26 cellular contexts compared by ENCODE assay signal in the genomic region with DNA sequence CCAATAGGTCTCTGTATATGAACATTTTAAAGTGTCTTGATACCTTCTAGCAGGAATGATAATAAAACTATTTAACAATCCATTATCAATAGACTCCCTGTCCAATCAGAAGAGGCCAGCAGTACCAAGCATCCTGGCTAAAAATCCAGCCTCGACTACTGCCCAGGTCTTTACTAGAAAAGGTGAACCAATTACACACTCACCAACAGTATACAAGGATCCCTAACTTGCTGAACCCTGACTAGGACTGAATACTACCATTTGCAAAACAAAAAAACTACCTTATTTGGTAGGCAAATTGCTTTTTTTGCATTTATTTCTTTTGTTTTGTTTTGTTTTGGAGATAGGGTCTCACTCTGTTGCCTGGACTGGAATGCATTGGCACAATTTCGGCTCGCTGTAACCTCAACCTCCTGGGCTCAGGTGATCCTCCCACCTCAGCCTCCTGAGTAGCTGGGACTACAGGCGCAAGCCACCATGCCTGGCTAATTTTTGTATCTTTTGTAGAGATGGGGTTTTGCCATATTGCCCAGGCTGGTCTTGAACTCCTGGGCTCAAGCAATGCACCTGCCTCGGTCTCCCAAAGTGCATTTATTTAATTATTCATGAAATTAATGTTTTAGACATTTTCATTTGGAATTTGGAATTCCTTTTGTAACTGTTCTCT. TPM values are rescaled to one million over a fixed set of nuclear protein-coding genes. Genes with fewer than 3 reads are reported as not detected.
A peak's percentile ranks its signal among the peaks of the same experiment; 100 is the strongest.
DNase-seq lines count a peak whose midpoint lies in the region; ATAC-seq, FAIRE-seq and TF ChIP-seq lines count a peak whose summit lies in the region.
"Had no signal": no experiment of that assay in that cellular context is flagged by ENCODE, and none has a peak within 500 bp of the region (broad histone marks: within the 10 kb centered on the region; RNA-seq: fewer than 3 reads in every experiment).

No MANE protein-coding gene starts in this region.

- H3K36me3 Mint-ChIP-seq in activated CD4-positive, alpha-beta memory T cell treated with anti-CD3 and anti-CD28 coated beads for 36 hours = peaks cover 47% of the 10 kb centered on the region
- H3K36me3 Mint-ChIP-seq in activated CD4-positive, alpha-beta memory T cell treated with anti-CD3 and anti-CD28 coated beads, Interleukin-2, amount 10 ng/mL, durations not matched to agents 7 days and 5 days (ENCODE audit: low read depth) = peaks cover 67% of the 10 kb centered on the region
- H3K36me3 Mint-ChIP-seq in activated naive CD8-positive, alpha-beta T cell treated with anti-CD3 and anti-CD28 coated beads, Interleukin-2, amount 50 U/mL, for 24 hours (ENCODE audit: low read depth) = peaks cover 62% of the 10 kb centered on the region
- peaks cover 41 to 72% of the 10 kb centered on the region in 2 donors for H3K36me3 Mint-ChIP-seq in stimulated activated naive B cell treated with anti-CD40 and anti-IgM and Interleukin-4, amounts not matched to agents 10 μg/mL and 1 μg/mL and 100 μg/mL, for 72 hours

- intact Hi-C loops in activated CD4-positive, alpha-beta memory T cell treated with anti-CD3 and anti-CD28 coated beads for 36 hours (cut with micrococcal nuclease) = loop anchor here (1.0 kb wide), 3 partner anchors 8 to 28 kb away; no protein-coding TSS in a partner anchor

- no peak for ATAC-seq in activated naive CD8-positive, alpha-beta T cell treated with anti-CD3 and anti-CD28 coated beads, Interleukin-2, amount 50 U/mL, for 24 hours
- no peak for ATAC-seq in stimulated activated naive B cell treated with anti-CD40 and anti-IgM and Interleukin-4, amounts not matched to agents 10 μg/mL and 1 μg/mL and 100 μg/mL, for 72 hours (replicated peaks)
- ATAC-seq: HepG2, Right ventricle myocardium inferior, WTC11 had no signal

- H3K4me3 Mint-ChIP-seq in activated CD4-positive, alpha-beta memory T cell treated with anti-CD3 and anti-CD28 coated beads for 36 hours = no peak overlapping the region
- H3K4me3 Mint-ChIP-seq in activated CD4-positive, alpha-beta memory T cell treated with anti-CD3 and anti-CD28 coated beads, Interleukin-2, amount 10 ng/mL, durations not matched to agents 7 days and 5 days = no peak overlapping the region
- no peak overlapping the region for H3K4me3 Mint-ChIP-seq in activated naive CD8-positive, alpha-beta T cell treated with anti-CD3 and anti-CD28 coated beads, Interleukin-2, amount 50 U/mL, for 24 hours
- no peak overlapping the region for H3K4me3 Mint-ChIP-seq in stimulated activated naive B cell treated with anti-CD40 and anti-IgM and Interleukin-4, amounts not matched to agents 10 μg/mL and 1 μg/mL and 100 μg/mL, for 72 hours
- H3K4me3 Mint-ChIP-seq: activated naive CD4-positive, alpha-beta T cell treated with anti-CD3 and anti-CD28 coated beads, Interleukin-2, amount 10 ng/mL, durations not matched to agents 7 days and 5 days; WTC11 had no signal

- FAIRE-seq in GM12891 (lab: Jason Lieb, UNC) = no peak
- FAIRE-seq: A204.1, GM19239, H54, HepG2 had no signal

- CTCF ChIA-PET in activated CD4-positive, alpha-beta memory T cell treated with anti-CD3 and anti-CD28 coated beads for 36 hours (lab: Charles Lee) = interaction anchor here (0.6 kb wide), 1 partner anchor 11 kb away, joined by 4 read pairs; no protein-coding TSS in a partner anchor
- CTCF ChIA-PET in activated CD4-positive, alpha-beta memory T cell treated with anti-CD3 and anti-CD28 coated beads, Interleukin-2, amount 10 ng/mL, durations not matched to agents 7 days and 5 days (lab: Charles Lee) = no interaction called here

- H3K9me3 Mint-ChIP-seq in activated CD4-positive, alpha-beta memory T cell treated with anti-CD3 and anti-CD28 coated beads for 36 hours = peaks cover 13% of the 10 kb centered on the region
- H3K9me3 Mint-ChIP-seq in activated CD4-positive, alpha-beta memory T cell treated with anti-CD3 and anti-CD28 coated beads, Interleukin-2, amount 10 ng/mL, durations not matched to agents 7 days and 5 days = peaks cover 6% of the 10 kb centered on the region
- H3K9me3 Mint-ChIP-seq in activated naive CD8-positive, alpha-beta T cell treated with anti-CD3 and anti-CD28 coated beads, Interleukin-2, amount 50 U/mL, for 24 hours = peaks cover 5% of the 10 kb centered on the region
- H3K9me3 Mint-ChIP-seq in stimulated activated naive B cell treated with anti-CD40 and anti-IgM and Interleukin-4, amounts not matched to agents 10 μg/mL and 1 μg/mL and 100 μg/mL, for 72 hours = peaks cover 3 to 7% of the 10 kb centered on the region in 2 donors

- peak overlapping the region; percentile 60 for H3K27ac Mint-ChIP-seq in activated CD4-positive, alpha-beta memory T cell treated with anti-CD3 and anti-CD28 coated beads for 36 hours
- no peak overlapping the region for H3K27ac Mint-ChIP-seq in activated CD4-positive, alpha-beta memory T cell treated with anti-CD3 and anti-CD28 coated beads, Interleukin-2, amount 10 ng/mL, durations not matched to agents 7 days and 5 days
- H3K27ac Mint-ChIP-seq in activated naive CD8-positive, alpha-beta T cell treated with anti-CD3 and anti-CD28 coated beads, Interleukin-2, amount 50 U/mL, for 24 hours = peak overlapping the region; percentile 59
- peak overlapping the region; percentile 51 for H3K27ac Mint-ChIP-seq in stimulated activated naive B cell treated with anti-CD40 and anti-IgM and Interleukin-4, amounts not matched to agents 10 μg/mL and 1 μg/mL and 100 μg/mL, for 72 hours
- H3K27ac Mint-ChIP-seq: WTC11 had no signal

- peak; percentile 67 for TF ChIP-seq POLR2A in GM12891 (IDR thresholded peaks at IDR 0.05; ENCODE audit: low read depth, low read length)

- POLR2A ChIA-PET in activated CD4-positive, alpha-beta memory T cell treated with anti-CD3 and anti-CD28 coated beads for 36 hours (lab: Charles Lee) = interaction anchor here (0.6 kb wide), 1 partner anchor 17 kb away, joined by 3 read pairs; no protein-coding TSS in a partner anchor
- POLR2A ChIA-PET in activated CD4-positive, alpha-beta memory T cell treated with anti-CD3 and anti-CD28 coated beads, Interleukin-2, amount 10 ng/mL, durations not matched to agents 7 days and 5 days (lab: Charles Lee) = interaction anchor here (1.1 to 1.5 kb wide), 3 partner anchors 8 to 38 kb away, joined by 3 to 4 read pairs (median 3); a partner anchor contains a TSS

- H3K27me3 Mint-ChIP-seq in activated CD4-positive, alpha-beta memory T cell treated with anti-CD3 and anti-CD28 coated beads for 36 hours = no peaks in the 10 kb centered on the region
- H3K27me3 Mint-ChIP-seq in activated CD4-positive, alpha-beta memory T cell treated with anti-CD3 and anti-CD28 coated beads, Interleukin-2, amount 10 ng/mL, durations not matched to agents 7 days and 5 days = no peaks in the 10 kb centered on the region
- H3K27me3 Mint-ChIP-seq in activated naive CD8-positive, alpha-beta T cell treated with anti-CD3 and anti-CD28 coated beads, Interleukin-2, amount 50 U/mL, for 24 hours = no peaks in the 10 kb centered on the region
- H3K27me3 Mint-ChIP-seq in stimulated activated naive B cell treated with anti-CD40 and anti-IgM and Interleukin-4, amounts not matched to agents 10 μg/mL and 1 μg/mL and 100 μg/mL, for 72 hours = no peaks in the 10 kb centered on the region
- H3K27me3 Mint-ChIP-seq: activated naive CD4-positive, alpha-beta T cell treated with anti-CD3 and anti-CD28 coated beads, Interleukin-2, amount 10 ng/mL, durations not matched to agents 7 days and 5 days had no signal

- H3K4me1 Mint-ChIP-seq in activated CD4-positive, alpha-beta memory T cell treated with anti-CD3 and anti-CD28 coated beads for 36 hours (ENCODE audit: low read depth) = peaks cover 78% of the 10 kb centered on the region
- H3K4me1 Mint-ChIP-seq in activated CD4-positive, alpha-beta memory T cell treated with anti-CD3 and anti-CD28 coated beads, Interleukin-2, amount 10 ng/mL, durations not matched to agents 7 days and 5 days = peaks cover 66% of the 10 kb centered on the region
- H3K4me1 Mint-ChIP-seq in activated naive CD8-positive, alpha-beta T cell treated with anti-CD3 and anti-CD28 coated beads, Interleukin-2, amount 50 U/mL, for 24 hours = peaks cover 87% of the 10 kb centered on the region
- H3K4me1 Mint-ChIP-seq in stimulated activated naive B cell treated with anti-CD40 and anti-IgM and Interleukin-4, amounts not matched to agents 10 μg/mL and 1 μg/mL and 100 μg/mL, for 72 hours = peaks cover 26 to 67% of the 10 kb centered on the region in 2 donors
- H3K4me1 Mint-ChIP-seq: WTC11 had no signal

- DNase-seq in activated CD4-positive, alpha-beta memory T cell treated with anti-CD3 and anti-CD28 coated beads for 36 hours = no peak
- DNase-seq in activated CD4-positive, alpha-beta memory T cell treated with anti-CD3 and anti-CD28 coated beads, Interleukin-2, amount 10 ng/mL, durations not matched to agents 7 days and 5 days = no peak
- DNase-seq in GM12891 (ENCODE audit: insufficient read length, low spot score) (no peak), NCI-H2107 (lab: John Stamatoyannopoulos, UW) (no peak), RPMI8226 (no peak), UCSD-AML1 (lab: John Stamatoyannopoulos, UW; ENCODE audit: unreplicated experiment) (no peak)
- no peak for DNase-seq in activated naive CD8-positive, alpha-beta T cell treated with anti-CD3 and anti-CD28 coated beads, Interleukin-2, amount 50 U/mL, for 24 hours
- no peak for DNase-seq in stimulated activated naive B cell treated with anti-CD40 and anti-IgM and Interleukin-4, amounts not matched to agents 10 μg/mL and 1 μg/mL and 100 μg/mL, for 72 hours
- DNase-seq: activated naive CD4-positive, alpha-beta T cell treated with anti-CD3 and anti-CD28 coated beads, Interleukin-2, amount 10 ng/mL, durations not matched to agents 7 days and 5 days; AML-193; anterior cingulate cortex; colonic mucosa; DMS153; esophagus squamous epithelium; foreskin melanocyte; NCI-H146; NCI-H446 treated with DMSO at 0.1 percent for 48 hours; OCI-M1; spleen; uterus had no signal

TF ChIP-seq in GM12891, 5 proteins besides CTCF, POLR2A, EP300 and RAD21:
- no peak for TF ChIP-seq SPI1 (IDR thresholded peaks at IDR 0.05; ENCODE audit: low read depth, low read length)
- TF ChIP-seq POLR2AphosphoS5 (IDR thresholded peaks at IDR 0.05; ENCODE audit: low read depth, low read length) = peak; percentile 74
- no peak for TF ChIP-seq POU2F2 (IDR thresholded peaks at IDR 0.05; ENCODE audit: low read depth, low read length)

RNA-seq across cellular contexts. Expression of a gene that starts 27.5 kb away (rescaled TPM):
- 100 to 1,000 TPM; 215 to 228 TPM for total RNA-seq in activated CD4-positive, alpha-beta memory T cell treated with anti-CD3 and anti-CD28 coated beads for 36 hours
- 100 to 1,000 TPM; 208 to 213 TPM for total RNA-seq in activated CD4-positive, alpha-beta memory T cell treated with anti-CD3 and anti-CD28 coated beads, Interleukin-2, amount 10 ng/mL, durations not matched to agents 7 days and 5 days
- 209 TPM for polyA plus RNA-seq in GM12891 (2012; ENCODE audit: low read depth, missing spikeins)

RNA-seq across cellular contexts. Expression of a gene that starts 38.2 kb away (rescaled TPM):
- total RNA-seq in activated CD4-positive, alpha-beta memory T cell treated with anti-CD3 and anti-CD28 coated beads for 36 hours = 10 to 100 TPM; 20.7 to 22.8 TPM
- 10 to 100 TPM; 25.1 to 26.3 TPM for total RNA-seq in activated CD4-positive, alpha-beta memory T cell treated with anti-CD3 and anti-CD28 coated beads, Interleukin-2, amount 10 ng/mL, durations not matched to agents 7 days and 5 days
- 9.8 TPM for polyA plus RNA-seq in GM12891 (2012; ENCODE audit: low read depth, missing spikeins)
